Comparison of ENCODE assay signal across 9 cellular contexts in the genomic region with DNA sequence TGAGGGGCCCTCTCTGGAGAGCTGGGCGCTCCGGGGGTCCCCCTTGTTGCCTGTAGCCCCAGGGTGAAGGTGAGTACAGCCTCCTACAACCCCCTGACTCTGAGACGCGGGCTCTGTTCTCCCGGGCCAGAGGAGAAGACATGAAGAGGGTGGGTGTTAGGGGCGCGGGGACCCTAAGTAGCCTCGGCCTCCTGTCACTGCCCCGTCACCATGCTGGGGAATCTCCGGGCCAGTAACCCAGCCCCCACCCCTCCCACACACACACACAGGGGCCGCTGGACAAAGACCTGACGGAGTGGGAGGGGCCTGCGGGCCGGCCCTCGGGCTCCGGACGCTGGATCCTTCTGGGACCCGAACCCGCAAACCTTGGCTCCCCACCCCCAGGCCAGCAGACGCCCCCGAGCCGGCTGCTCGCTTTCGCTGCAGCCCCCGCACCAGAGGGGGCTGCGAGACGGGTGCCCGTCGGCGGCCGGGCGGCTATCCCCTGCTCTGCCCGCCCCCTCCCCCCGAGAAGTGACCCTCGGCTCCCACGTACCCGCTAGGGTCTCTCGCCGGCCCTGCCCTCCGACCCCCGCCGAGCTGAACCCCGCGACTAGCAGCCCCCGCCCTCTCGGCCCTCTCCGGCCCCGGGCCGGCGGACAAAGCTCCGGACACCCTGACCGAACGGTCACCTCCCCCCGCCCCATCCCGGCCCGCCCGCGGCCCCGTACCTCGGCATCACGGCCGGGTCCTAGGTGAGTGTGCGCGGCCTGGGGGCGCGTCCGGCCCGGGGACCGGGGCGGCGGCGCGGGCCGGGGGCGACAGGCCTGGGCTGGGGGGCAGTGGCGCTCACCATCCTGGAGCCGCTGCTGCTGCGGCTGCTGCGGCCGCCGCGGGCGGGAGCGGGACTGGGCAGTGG. TPM values are rescaled to one million over a fixed set of nuclear protein-coding genes. Genes with fewer than 3 reads are reported as not detected.
A peak's percentile ranks its signal among the peaks of the same experiment; 100 is the strongest.
DNase-seq lines count a peak whose midpoint lies in the region; ATAC-seq and TF ChIP-seq lines count a peak whose summit lies in the region.
"Had no signal": no experiment of that assay in that cellular context is flagged by ENCODE, and none has a peak within 500 bp of the region (broad histone marks: within the 10 kb centered on the region; RNA-seq: fewer than 3 reads in every experiment).

A gene with protein sequence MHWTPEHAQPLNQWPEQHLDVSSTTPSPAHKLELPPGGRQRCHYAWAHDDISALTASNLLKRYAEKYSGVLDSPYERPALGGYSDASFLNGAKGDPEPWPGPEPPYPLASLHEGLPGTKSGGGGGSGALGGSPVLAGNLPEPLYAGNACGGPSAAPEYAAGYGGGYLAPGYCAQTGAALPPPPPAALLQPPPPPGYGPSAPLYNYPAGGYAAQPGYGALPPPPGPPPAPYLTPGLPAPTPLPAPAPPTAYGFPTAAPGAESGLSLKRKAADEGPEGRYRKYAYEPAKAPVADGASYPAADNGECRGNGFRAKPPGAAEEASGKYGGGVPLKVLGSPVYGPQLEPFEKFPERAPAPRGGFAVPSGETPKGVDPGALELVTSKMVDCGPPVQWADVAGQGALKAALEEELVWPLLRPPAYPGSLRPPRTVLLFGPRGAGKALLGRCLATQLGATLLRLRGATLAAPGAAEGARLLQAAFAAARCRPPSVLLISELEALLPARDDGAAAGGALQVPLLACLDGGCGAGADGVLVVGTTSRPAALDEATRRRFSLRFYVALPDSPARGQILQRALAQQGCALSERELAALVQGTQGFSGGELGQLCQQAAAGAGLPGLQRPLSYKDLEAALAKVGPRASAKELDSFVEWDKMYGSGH (minus strand): TSS at position 889 of the 898 bp plus-strand sequence. CDS start 26,305 bp downstream, outside the sequence.

- H3K9ac ChIP-seq in BLaER1 treated with 17β-estradiol and CSF1 and Interleukin-3, amounts not matched to agents 10 nM and 100 nM: peak within 1 kb of the TSS in 3 of 11 experiments; percentile 29 to 38 (median 36); a peak in 5 of 22 replicates

- TF ChIP-seq POLR2A in prostate gland (IDR thresholded peaks at IDR 0.05): no peak

- H3K4me3 ChIP-seq in BLaER1 treated with 17β-estradiol and CSF1 and Interleukin-3, amounts not matched to agents 10 nM and 100 nM: peak within 1 kb of the TSS in 7 of 10 experiments; percentile 24 to 75 (median 58); a peak in 10 of 20 replicates
- H3K4me3 ChIP-seq in RWPE2 (ENCODE audit: severe bottlenecking) (peak within 1 kb of the TSS; percentile 7), left ventricle myocardium inferior (peak within 1 kb of the TSS; percentile 75), prostate gland (peak within 1 kb of the TSS; percentile 35 to 42)

- H3K4me2 ChIP-seq in BLaER1 treated with 17β-estradiol and CSF1 and Interleukin-3, amounts not matched to agents 10 nM and 100 nM: peak within 1 kb of the TSS; percentile 32 to 100 (median 98)

- H3K27ac ChIP-seq in BLaER1 treated with 17β-estradiol and CSF1 and Interleukin-3, amounts not matched to agents 10 nM and 100 nM: no peak within 1 kb of the TSS
- H3K27ac ChIP-seq in RWPE2 (ENCODE audit: poor library complexity, severe bottlenecking): no peak within 1 kb of the TSS
- peak within 1 kb of the TSS; percentile 80 for H3K27ac ChIP-seq in left ventricle myocardium inferior (replicated peaks)
- H3K27ac ChIP-seq in prostate gland: peak within 1 kb of the TSS; percentile 20 to 36

- no peak; the same call in 2 of the 3 replicates for ATAC-seq in RWPE2 (ENCODE audit: low read depth)
- no peak for ATAC-seq in HG03354 (IDR thresholded peaks at IDR 0.05; ENCODE audit: poor library complexity, severe bottlenecking, unreplicated experiment)

- H4K20me1 ChIP-seq in BLaER1 treated with 17β-estradiol and CSF1 and Interleukin-3, amounts not matched to agents 10 nM and 100 nM: no peaks in the 10 kb centered on the region; a peak in 1 of 22 replicates

- H3K9me3 ChIP-seq in BLaER1 treated with 17β-estradiol and CSF1 and Interleukin-3, amounts not matched to agents 10 nM and 100 nM (replicated peaks in 1 of 11): no peaks in the 10 kb centered on the region
- H3K9me3 ChIP-seq in RWPE2 (ENCODE audit: severe bottlenecking): no peaks in the 10 kb centered on the region
- no peaks in the 10 kb centered on the region for H3K9me3 ChIP-seq in left ventricle myocardium inferior (replicated peaks)
- no peaks in the 10 kb centered on the region for H3K9me3 ChIP-seq in prostate gland

- TF ChIP-seq CTCF in RWPE2 (IDR thresholded peaks at IDR 0.05; ENCODE audit: poor library complexity, severe bottlenecking) (no peak), left ventricle myocardium inferior (IDR thresholded peaks at IDR 0.05; ENCODE audit: borderline replicate concordance) (no peak), prostate gland (IDR thresholded peaks at IDR 0.05) (no peak)

- DNase-seq in RWPE2 (ENCODE audit: low spot score) (no peak), left ventricle myocardium inferior (peak; percentile 42), prostate gland (ENCODE audit: low spot score) (no peak), T-helper 9 cell (no peak), head of caudate nucleus (no peak), DMS 273 treated with DMSO at 0.1 percent for 48 hours (lab: John Stamatoyannopoulos, UW) (no peak)
- DNase-seq: activated naive CD8-positive, alpha-beta T cell treated with anti-CD3 and anti-CD28 coated beads, Interleukin-2, amount 10 ng/mL, durations not matched to agents 7 days and 5 days had no signal

- intact Hi-C loops in left ventricle myocardium inferior (cut with micrococcal nuclease) (no loop called here), prostate gland (cut with DNase I) (no loop called here), head of caudate nucleus (cut with DNase I) (no loop called here)

- whole genome bisulfite sequencing in prostate gland: 2% methylated on average over 61 of the region's 84 CpGs

- H3K4me1 ChIP-seq in BLaER1 treated with 17β-estradiol and CSF1 and Interleukin-3, amounts not matched to agents 10 nM and 100 nM: peaks cover 40 to 81% (median 61%) of the 10 kb centered on the region in 10 experiments
- H3K4me1 ChIP-seq in RWPE2 (ENCODE audit: insufficient read depth, poor library complexity, severe bottlenecking) (no peaks in the 10 kb centered on the region), left ventricle myocardium inferior (peaks cover 58% of the 10 kb centered on the region), prostate gland (replicated peaks) (no peaks in the 10 kb centered on the region)

- no peaks in the 10 kb centered on the region for H3K36me3 ChIP-seq in BLaER1 treated with 17β-estradiol and CSF1 and Interleukin-3, amounts not matched to agents 10 nM and 100 nM
- H3K36me3 ChIP-seq in RWPE2 (ENCODE audit: low read depth): no peaks in the 10 kb centered on the region
- no peaks in the 10 kb centered on the region for H3K36me3 ChIP-seq in left ventricle myocardium inferior
- H3K36me3 ChIP-seq in prostate gland: no peaks in the 10 kb centered on the region

- peaks cover 23 to 38% (median 32%) of the 10 kb centered on the region in 11 experiments for H3K27me3 ChIP-seq in BLaER1 treated with 17β-estradiol and CSF1 and Interleukin-3, amounts not matched to agents 10 nM and 100 nM
- peaks cover 43% of the 10 kb centered on the region for H3K27me3 ChIP-seq in RWPE2 (ENCODE audit: insufficient read depth, poor library complexity, severe bottlenecking)
- peaks cover 60% of the 10 kb centered on the region for H3K27me3 ChIP-seq in left ventricle myocardium inferior (ENCODE audit: low read depth)
- no peaks in the 10 kb centered on the region for H3K27me3 ChIP-seq in prostate gland (replicated peaks; ENCODE audit: insufficient read depth)

RNA-seq across cellular contexts. Expression of the gene that starts here (rescaled TPM):
- 0.30 TPM for total RNA-seq in left ventricle myocardium inferior
- total RNA-seq in prostate gland: 1 to 10 TPM in 1 of 2 donors, under 1 TPM in 1; 0.46 to 1.4 TPM

Comparison
In these comparisons a context has a peak if more than half of its experiments do, and no peak if none do; other contexts are left out.
1. Peak in DNase-seq, H3K4me3 ChIP-seq and H3K27ac ChIP-seq in left ventricle myocardium inferior; RNA of the gene not detected or under 1 TPM.
2. H3K27ac ChIP-seq: peak in prostate gland (2 of 2); none in BLaER1 treated with 17β-estradiol and CSF1 and Interleukin-3, amounts not matched to agents 10 nM and 100 nM (0 of 11) and RWPE2 (single experiment).
3. H3K4me3 ChIP-seq: peak in every context shown above with its lines; median percentile 75 in left ventricle myocardium inferior; 58 in BLaER1 treated with 17β-estradiol and CSF1 and Interleukin-3, amounts not matched to agents 10 nM and 100 nM; 38 in prostate gland; 7 in RWPE2.